In the genomic region with DNA sequence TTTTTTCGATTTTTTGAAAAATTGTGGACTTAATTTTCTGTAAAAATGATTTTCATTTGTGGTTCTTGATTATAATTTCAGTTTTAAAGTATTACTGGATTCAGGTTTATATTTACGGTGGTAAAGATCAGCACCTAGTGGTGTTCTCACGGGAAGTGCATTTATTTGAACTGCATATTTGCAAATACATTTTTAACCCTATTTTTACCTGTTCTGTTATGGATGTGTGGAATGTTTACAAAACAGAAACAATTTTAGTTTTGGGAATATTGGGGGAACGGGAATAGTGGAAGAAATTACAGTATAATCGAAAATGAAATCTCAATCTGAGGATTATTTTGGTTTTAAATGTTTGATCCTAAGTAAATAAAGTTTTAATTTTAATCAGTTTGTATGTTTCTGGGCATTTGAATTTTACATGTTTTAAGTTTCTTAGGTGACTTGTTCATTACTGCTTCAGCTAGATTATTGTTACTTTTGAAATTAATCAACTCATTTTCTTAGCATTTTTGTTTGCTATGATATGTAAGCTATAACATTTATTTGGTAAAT, we compare ENCODE assay signal across 8 cellular contexts. TPM values are rescaled to one million over a fixed set of nuclear protein-coding genes. Genes with fewer than 3 reads are reported as not detected.
DNase-seq lines count a peak whose midpoint lies in the region; ATAC-seq and TF ChIP-seq lines count a peak whose summit lies in the region.

No MANE protein-coding gene starts in this region.

- POLR2A ChIA-PET in AG04449 (lab: Yijun Ruan, JAX), result interaction anchor here (0.8 to 1.4 kb wide), 7 partner anchors 11 to 405 kb away, joined by 3 to 16 read pairs (median 5); a partner anchor contains a TSS

- TF ChIP-seq CTCF in AG04449 (IDR thresholded peaks at IDR 0.05; ENCODE audit: insufficient read depth, low read length, missing control alignments) (no peak), GM13976 (IDR thresholded peaks at IDR 0.05; ENCODE audit: borderline replicate concordance, control extremely low read depth, extremely low read depth, insufficient read depth, missing control alignments) (peak; percentile 33), SU-DHL-6 (IDR thresholded peaks at IDR 0.05; ENCODE audit: insufficient read depth, low read length, poor library complexity, severe bottlenecking) (no peak), fibroblast of mammary gland (conservative IDR thresholded peaks at IDR 0.05; ENCODE audit: control insufficient read depth, insufficient read depth, low read depth, low read length) (peak; percentile 19), ovary (IDR thresholded peaks at IDR 0.05) (peak in 2 of 3 donors; percentile 33 to 45)

- peak overlapping the region; percentile 95 for H3K27ac ChIP-seq in SU-DHL-6 (ENCODE audit: low read depth, low read length)
- H3K27ac ChIP-seq in ovary, result peak overlapping the region; percentile 89 to 91

- in situ Hi-C loops in GM13976 (cut with MboI; ENCODE audit: low sequenced_read_pairs, unreplicated experiment), result loop anchor here (10.0 kb wide), 2 partner anchors 111 to 249 kb away; no protein-coding TSS in a partner anchor

- H3K27me3 ChIP-seq in SU-DHL-6 (ENCODE audit: low read length) (no peaks in the 10 kb centered on the region), ovary (no peaks in the 10 kb centered on the region)

- no peaks in the 10 kb centered on the region for H4K20me1 ChIP-seq in SU-DHL-6 (ENCODE audit: low read depth, low read length)

- H3K9me3 ChIP-seq in SU-DHL-6 (ENCODE audit: insufficient read depth, low read length), result no peaks in the 10 kb centered on the region
- no peaks in the 10 kb centered on the region for H3K9me3 ChIP-seq in ovary

- TF ChIP-seq POLR2A in ovary (IDR thresholded peaks at IDR 0.05), result no peak

- peak overlapping the region; percentile 55 for H3K9ac ChIP-seq in SU-DHL-6 (ENCODE audit: low read length)

- H3K4me2 ChIP-seq in SU-DHL-6 (ENCODE audit: low read depth, low read length, poor library complexity, severe bottlenecking), result peak overlapping the region; percentile 99

- H2AFZ ChIP-seq in SU-DHL-6 (ENCODE audit: low read depth, low read length, severe bottlenecking), result no peak overlapping the region

- H3K4me1 ChIP-seq in ovary (ENCODE audit: insufficient read depth), result peaks cover 2% of the 10 kb centered on the region

- H3F3A ChIP-seq in SU-DHL-6 (ENCODE audit: insufficient read depth), result peaks cover 32% of the 10 kb centered on the region

- CTCF ChIA-PET in AG04449 (lab: Yijun Ruan, JAX), result interaction anchor here (0.8 to 2.6 kb wide), 18 partner anchors 10 to 351 kb away, joined by 3 to 18 read pairs (median 5); no protein-coding TSS in a partner anchor

- peaks cover 3% of the 10 kb centered on the region; the same call in 1 of the 2 replicates for H3K36me3 ChIP-seq in SU-DHL-6 (ENCODE audit: low read length)
- no peaks in the 10 kb centered on the region for H3K36me3 ChIP-seq in ovary

- TF ChIP-seq EP300 in ovary (IDR thresholded peaks at IDR 0.05), result no peak

- H3K4me3 ChIP-seq in AG04449 (ENCODE audit: low read depth, low read length) (peak overlapping the region; percentile 79), SU-DHL-6 (ENCODE audit: insufficient read depth, low read length, poor library complexity, severe bottlenecking) (peak overlapping the region; percentile 54), fibroblast of mammary gland (ENCODE audit: control insufficient read depth, low read depth, low read length) (peak overlapping the region; percentile 68), ovary (peak overlapping the region; percentile 68)

- intact Hi-C loops in ovary (cut with DNase I), result loop anchor here in 1 of 4 donors (10.0 kb wide), 1 partner anchor 111 kb away; no protein-coding TSS in a partner anchor

- 2 to 5% (median 4%) methylated on average over 5 of the region's 5 CpGs for WGBS in ovary, 3 donors

- no peak for DNase-seq in AG04449 (ENCODE audit: low read depth, low spot score)
- no peak for DNase-seq in GM13976 (ENCODE audit: low spot score)
- peak; percentile 48 for DNase-seq in fibroblast of mammary gland (ENCODE audit: low read depth)
- DNase-seq in ovary, result no peak
- no peak for DNase-seq in amniotic stem cell (lab: John Stamatoyannopoulos, UW)
- DNase-seq in retina, result no peak

- H3K79me2 ChIP-seq in SU-DHL-6 (ENCODE audit: insufficient read depth, low read length), result peaks cover 51% of the 10 kb centered on the region

- H3K9me2 ChIP-seq in SU-DHL-6 (replicated peaks; ENCODE audit: insufficient read depth, low read length), result no peaks in the 10 kb centered on the region

- ATAC-seq in HG03378 (IDR thresholded peaks at IDR 0.05; ENCODE audit: unreplicated experiment), result no peak

RNA-seq across cellular contexts. Expression of a gene that starts 0.8 kb away (rescaled TPM):
- total RNA-seq in ovary, result 10 to 100 TPM; 34.8 to 91.5 (median 78.4) TPM
- polyA plus RNA-seq in ovary, result 10 to 100 TPM; 12.4 to 30.7 TPM

Comparison
In these comparisons a context has a peak if more than half of its experiments do, and no peak if none do; other contexts are left out.
1. CTCF ChIP-seq: peak in GM13976 (single experiment), fibroblast of mammary gland (single experiment) and ovary (2 of 3); none in AG04449 (single experiment) and SU-DHL-6 (single experiment).
2. Peak in every context shown above with its lines, with median percentiles within 50 percentile points of each other: H3K4me3 ChIP-seq.